ENCODE assay signal across 18 cellular contexts in the genomic region with DNA sequence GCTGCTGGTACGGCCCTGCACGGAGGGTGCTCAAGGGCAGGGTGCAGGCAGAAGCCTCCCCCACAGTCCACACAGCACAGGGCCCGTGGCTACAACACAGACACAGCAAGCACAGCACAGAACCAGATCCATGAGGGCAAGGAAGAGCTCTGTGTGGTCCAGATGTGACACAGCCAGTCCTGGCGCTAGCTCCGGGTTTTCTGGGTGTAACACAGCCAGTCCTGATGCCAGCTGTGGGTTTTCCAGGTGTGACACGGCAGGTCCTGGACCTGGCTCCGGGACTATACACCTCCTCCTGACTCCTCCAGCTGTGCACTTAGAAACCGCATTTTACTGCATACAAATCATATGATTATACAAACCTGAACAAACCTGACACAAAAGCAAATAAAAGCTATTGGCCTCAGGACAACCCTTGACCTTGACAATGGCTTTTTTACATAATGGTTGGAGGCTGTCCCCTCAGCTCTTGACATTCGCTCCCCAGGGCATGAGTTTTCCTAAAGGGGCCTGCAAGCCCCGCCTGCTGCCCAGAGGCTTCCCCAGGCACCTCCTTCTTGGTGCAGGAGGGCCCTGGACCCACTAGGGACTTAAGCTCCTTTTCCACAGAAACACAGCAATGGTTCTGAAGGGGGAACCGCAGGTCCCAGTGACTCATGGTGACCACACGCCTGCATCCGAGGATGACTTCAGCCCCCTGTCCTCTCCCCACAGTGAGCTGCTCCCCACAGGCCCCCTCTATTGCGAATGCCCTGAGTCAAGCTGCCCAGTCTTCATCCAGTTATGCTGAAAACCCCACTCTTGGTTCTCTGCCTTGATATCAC.
DNase-seq lines count a peak whose midpoint lies in the region; ATAC-seq and TF ChIP-seq lines count a peak whose summit lies in the region.
"Had no signal": no experiment of that assay in that cellular context is flagged by ENCODE, and none has a peak within 500 bp of the region (broad histone marks: within the 10 kb centered on the region; RNA-seq: fewer than 3 reads in every experiment).

No MANE protein-coding gene starts in this region.

- DNase-seq in Right ventricle myocardium superior: peak; percentile 26
- DNase-seq in right cardiac atrium: no peak
- peak; percentile 75 for DNase-seq in NCI-H69 (lab: John Stamatoyannopoulos, UW)
- no peak for DNase-seq in central memory CD8-positive, alpha-beta T cell (ENCODE audit: low spot score in 2 of 2)
- DNase-seq in type B pancreatic cell (ENCODE audit: extremely low spot score, unreplicated experiment): no peak
- DNase-seq in stimulated activated CD4-positive, alpha-beta T cell treated with anti-CD3 and anti-CD28 coated beads, Interleukin-1b, Interleukin-23, amount 100 ng/mL, for 48 hours: no peak
- DNase-seq in mesothelial cell of epicardium (ENCODE audit: low spot score in 2 of 2, unreplicated experiment in 2 of 2): no peak
- no peak for DNase-seq in SW 1271 (lab: John Stamatoyannopoulos, UW)
- DNase-seq: activated naive CD4-positive, alpha-beta T cell; CD8-positive, alpha-beta T cell; NCI-H2107; occipital lobe; SJCRH30; stimulated activated CD4-positive, alpha-beta T cell treated with anti-CD3 and anti-CD28 coated beads, Interleukin-2, amount 100 ng/mL, for 48 hours; substantia nigra had no signal

- no peak overlapping the region for H3K4me3 ChIP-seq in right cardiac atrium (ENCODE audit: low read length)
- H3K4me3 ChIP-seq: SJCRH30 had no signal

- no peaks in the 10 kb centered on the region for H3K4me1 Mint-ChIP-seq in central memory CD8-positive, alpha-beta T cell
- H3K4me1 Mint-ChIP-seq in type B pancreatic cell (ENCODE audit: unreplicated experiment): no peaks in the 10 kb centered on the region
- H3K4me1 Mint-ChIP-seq in mesothelial cell of epicardium: no peaks in the 10 kb centered on the region

- H3K27ac ChIP-seq in right cardiac atrium (ENCODE audit: low read length): no peak overlapping the region
- H3K27ac ChIP-seq: SJCRH30 had no signal

- 70% methylated on average over 14 of the region's 14 CpGs for WGBS in right cardiac atrium

- no peaks in the 10 kb centered on the region for H3K36me3 Mint-ChIP-seq in central memory CD8-positive, alpha-beta T cell (ENCODE audit: insufficient read depth)
- H3K36me3 Mint-ChIP-seq in type B pancreatic cell (no peaks in the 10 kb centered on the region), mesothelial cell of epicardium (no peaks in the 10 kb centered on the region)
- H3K36me3 Mint-ChIP-seq: CD8-positive, alpha-beta T cell had no signal

- no peak for TF ChIP-seq CTCF in type B pancreatic cell (conservative IDR thresholded peaks at IDR 0.05)
- TF ChIP-seq CTCF in mesothelial cell of epicardium (IDR thresholded peaks at IDR 0.05; ENCODE audit: unreplicated experiment): no peak

- peak overlapping the region; percentile 36 for H3K27ac Mint-ChIP-seq in central memory CD8-positive, alpha-beta T cell (ENCODE audit: low read depth)
- H3K27ac Mint-ChIP-seq in type B pancreatic cell (peak overlapping the region; percentile 37), mesothelial cell of epicardium (no peak overlapping the region)
- H3K27ac Mint-ChIP-seq: activated CD4-positive, alpha-beta T cell treated with anti-CD3 and anti-CD28 coated beads for 36 hours; CD8-positive, alpha-beta T cell; T-helper 2 cell treated with Interferon-gamma antibody and Interleukin-4, amounts not matched to agents 5 μg/mL and 100 μg/mL, for 36 hours had no signal

- no peak overlapping the region for H3K4me3 Mint-ChIP-seq in central memory CD8-positive, alpha-beta T cell
- no peak overlapping the region for H3K4me3 Mint-ChIP-seq in type B pancreatic cell
- no peak overlapping the region for H3K4me3 Mint-ChIP-seq in mesothelial cell of epicardium
- H3K4me3 Mint-ChIP-seq: activated CD4-positive, alpha-beta T cell treated with anti-CD3 and anti-CD28 coated beads for 36 hours; CD8-positive, alpha-beta T cell; T-helper 2 cell treated with Interferon-gamma antibody and Interleukin-4, amounts not matched to agents 5 μg/mL and 100 μg/mL, for 36 hours had no signal

- ATAC-seq in Right ventricle myocardium superior (ENCODE audit: poor library complexity) (no peak), right cardiac atrium (no peak)
- no peak for ATAC-seq in central memory CD8-positive, alpha-beta T cell (replicated peaks; ENCODE audit: extremely low read depth, poor library complexity, severe bottlenecking)
- ATAC-seq: activated CD4-positive, alpha-beta T cell treated with anti-CD3 and anti-CD28 coated beads for 36 hours; CD8-positive, alpha-beta T cell; left lobe of liver had no signal

- H3K27me3 ChIP-seq in right cardiac atrium (ENCODE audit: control insufficient read depth, insufficient read depth): no peaks in the 10 kb centered on the region

- no peaks in the 10 kb centered on the region for H3K4me1 ChIP-seq in right cardiac atrium (ENCODE audit: control insufficient read depth, insufficient read depth, low read length)
- H3K4me1 ChIP-seq: SJCRH30 had no signal

- no peaks in the 10 kb centered on the region for H3K9me3 Mint-ChIP-seq in central memory CD8-positive, alpha-beta T cell
- H3K9me3 Mint-ChIP-seq in type B pancreatic cell (no peaks in the 10 kb centered on the region), mesothelial cell of epicardium (peaks cover 26% of the 10 kb centered on the region)

- no peaks in the 10 kb centered on the region for H3K9me3 ChIP-seq in right cardiac atrium (ENCODE audit: control insufficient read depth, low read length)
- H3K9me3 ChIP-seq: SJCRH30 had no signal

- H3K27me3 Mint-ChIP-seq in central memory CD8-positive, alpha-beta T cell: peaks cover 36% of the 10 kb centered on the region
- peaks cover 9% of the 10 kb centered on the region for H3K27me3 Mint-ChIP-seq in type B pancreatic cell
- H3K27me3 Mint-ChIP-seq in mesothelial cell of epicardium (ENCODE audit: low read depth): peaks cover 3% of the 10 kb centered on the region

- intact Hi-C loops in Right ventricle myocardium superior (cut with DNase I): no loop called here
- intact Hi-C loops in right cardiac atrium (cut with DNase I): no loop called here

Comparison
In these comparisons a context has a peak if more than half of its experiments do, and no peak if none do; other contexts are left out.
1. DNase-seq: peak in Right ventricle myocardium superior (single experiment) and NCI-H69 (single experiment); none in right cardiac atrium (0 of 3), central memory CD8-positive, alpha-beta T cell (0 of 2), type B pancreatic cell (single experiment), stimulated activated CD4-positive, alpha-beta T cell treated with anti-CD3 and anti-CD28 coated beads, Interleukin-1b, Interleukin-23, amount 100 ng/mL, for 48 hours (single experiment), mesothelial cell of epicardium (0 of 2) and SW 1271 (0 of 2).